8 cellular contexts compared by ENCODE assay signal in genomic region chr2:289362-290089, GRCh38. TPM values are rescaled to one million over a fixed set of nuclear protein-coding genes. Genes with fewer than 3 reads are reported as not detected.
DNase-seq lines count a peak whose midpoint lies in the region; ATAC-seq and TF ChIP-seq lines count a peak whose summit lies in the region.

No MANE protein-coding gene starts in this region.

- H3K4me1 ChIP-seq in ascending aorta: peaks cover 3 to 15% of the 10 kb centered on the region in 2 donors

- H3K36me3 ChIP-seq in ascending aorta: no peaks in the 10 kb centered on the region

- intact Hi-C loops in ascending aorta (cut with DNase I): loop anchor here (1.0 to 2.0 kb wide), 3 partner anchors 25 to 117 kb away; partner anchors contain the start of genes ACP1 and SH3YL1

- no peak for TF ChIP-seq CTCF in ascending aorta (IDR thresholded peaks at IDR 0.05)

- ATAC-seq in HG02571 (IDR thresholded peaks at IDR 0.05; ENCODE audit: unreplicated experiment): no peak
- ATAC-seq in HG02938 (IDR thresholded peaks at IDR 0.05; ENCODE audit: unreplicated experiment): no peak

- peak overlapping the region; percentile 54 to 73 for H3K4me3 ChIP-seq in ascending aorta
- peak overlapping the region; percentile 60 for H3K4me3 ChIP-seq in iPS-18c (ENCODE audit: insufficient read depth, low read depth, low read length)
- H3K4me3 ChIP-seq in skin epidermis: peak overlapping the region; percentile 16 to 51 (median 28)

- H3K27ac ChIP-seq in ascending aorta (peak overlapping the region; percentile 77 to 80), skin epidermis (peak overlapping the region in 8 of 21 experiments; percentile 34 to 84 (median 59))

- H3K9me3 ChIP-seq in ascending aorta: no peaks in the 10 kb centered on the region
- H3K9me3 ChIP-seq in iPS-18c (ENCODE audit: control insufficient read depth, insufficient read depth, low read length): peaks cover 3% of the 10 kb centered on the region

- no peaks in the 10 kb centered on the region for H3K27me3 ChIP-seq in ascending aorta

- peak; percentile 22 for DNase-seq in stimulated activated CD4-positive, alpha-beta T cell treated with anti-CD3 and anti-CD28 coated beads, Interleukin-15, amount 100 ng/mL, for 24 hours
- DNase-seq in stimulated activated CD4-positive, alpha-beta T cell treated with anti-CD3 and anti-CD28 coated beads, Interleukin-1b, Interleukin-23, amount 100 ng/mL, for 48 hours: no peak
- no peak for DNase-seq in ascending aorta (ENCODE audit: low spot score in 2 of 2)
- DNase-seq in stimulated activated CD4-positive, alpha-beta T cell treated with anti-CD3 and anti-CD28 coated beads, Interleukin-4, amount 100 ng/mL, for 24 hours: no peak

RNA-seq across cellular contexts. Expression of gene ALKAL2, which starts 1.6 kb away (rescaled TPM):
- total RNA-seq in ascending aorta: 26.7 TPM

RNA-seq across cellular contexts. Expression of gene ACP1, which starts 24.8 kb away (rescaled TPM):
- total RNA-seq in ascending aorta: 30.8 TPM

RNA-seq across cellular contexts. Expression of gene SH3YL1, which starts 25.7 kb away (rescaled TPM):
- 3.0 TPM for total RNA-seq in ascending aorta
